1 cellular context compared by ENCODE assay signal in the genomic region with DNA sequence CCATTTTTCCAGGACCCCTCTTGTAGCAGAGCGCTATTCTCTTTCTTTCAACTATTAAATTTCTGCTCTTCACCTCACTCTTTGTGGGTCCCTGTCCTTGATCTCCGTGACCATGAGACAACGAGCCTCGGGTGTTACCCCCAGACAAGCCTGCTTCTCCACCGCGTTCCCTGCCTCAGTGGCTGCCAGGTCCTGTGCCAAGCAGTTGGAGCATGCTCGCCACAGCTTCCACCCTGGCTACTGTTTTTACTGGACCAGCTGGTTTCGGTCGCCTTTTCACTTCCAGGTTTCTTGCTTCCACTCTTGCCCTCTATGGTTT.
TF ChIP-seq lines count a peak whose summit lies in the region.

No MANE protein-coding gene starts in this region.

TF ChIP-seq in GM23338, 12 proteins besides CTCF, POLR2A, EP300 and RAD21 (continued from another document):
- no peak for TF ChIP-seq ZNF114 (CRISPR knock-in tag; IDR thresholded peaks at IDR 0.05)
